Comparison of ENCODE assay signal across 3 cellular contexts in the genomic region with DNA sequence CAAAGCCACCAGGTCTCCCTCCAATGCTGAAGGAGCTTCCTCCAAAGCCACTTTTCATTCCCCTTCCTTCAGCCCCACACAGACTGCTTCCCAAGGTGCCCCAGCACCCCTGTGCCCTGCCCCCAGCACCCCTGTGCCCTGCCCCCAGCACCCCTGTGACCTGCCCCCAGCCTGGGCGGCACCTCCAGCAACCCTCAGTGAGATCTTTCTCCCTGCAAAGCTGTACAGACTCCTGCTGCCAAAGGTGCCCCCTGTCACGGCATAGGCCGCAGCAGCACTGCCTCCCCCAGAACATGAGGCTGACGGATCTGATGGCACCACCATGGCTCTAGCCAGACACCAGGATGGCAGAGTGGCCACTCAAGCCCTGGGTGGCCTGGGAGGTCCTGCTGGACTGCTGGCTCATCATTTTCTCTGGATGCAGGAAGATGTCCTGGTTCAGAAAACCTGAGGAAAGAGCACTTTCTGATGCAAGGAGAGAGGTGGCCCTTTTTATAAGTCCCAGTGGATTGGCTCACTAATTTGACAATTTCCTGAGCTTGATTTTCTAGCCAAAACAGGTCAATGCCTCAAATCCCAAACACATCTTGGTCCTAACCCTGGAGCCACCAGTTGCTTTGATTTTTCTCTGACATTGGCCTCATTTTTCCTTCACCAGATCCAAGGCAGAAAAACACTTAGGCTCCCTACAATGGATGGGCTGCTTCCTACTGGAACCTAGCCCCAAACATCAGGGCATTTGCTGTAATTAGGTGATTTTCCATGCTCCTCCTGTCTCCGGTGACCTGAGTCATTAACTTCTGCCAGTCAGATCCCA.
A peak's percentile ranks its signal among the peaks of the same experiment; 100 is the strongest.
TF ChIP-seq lines count a peak whose summit lies in the region.

No MANE protein-coding gene starts in this region.

TF ChIP-seq in A549, 52 proteins besides CTCF, POLR2A, EP300 and RAD21:
- TF ChIP-seq FOSL2 (IDR thresholded peaks at IDR 0.05) (no peak), FOSL2 (CRISPR knock-in tag; IDR thresholded peaks at IDR 0.05) (no peak), EHF (CRISPR knock-in tag; IDR thresholded peaks at IDR 0.05) (no peak), POLR2AphosphoS2 (conservative IDR thresholded peaks at IDR 0.05; ENCODE audit: low read length) (no peak), PHF8 (IDR thresholded peaks at IDR 0.05; ENCODE audit: borderline replicate concordance, low read depth) (no peak), MAFK (IDR thresholded peaks at IDR 0.05; ENCODE audit: partially characterized antibody) (peak; percentile 66), JUN (IDR thresholded peaks at IDR 0.05) (no peak), RARB (CRISPR knock-in tag; IDR thresholded peaks at IDR 0.05) (no peak), MYC (IDR thresholded peaks at IDR 0.05; ENCODE audit: borderline replicate concordance, low read length) (no peak)

TF ChIP-seq in HEK293, 187 proteins besides CTCF, POLR2A, EP300 and RAD21:
- no peak for TF ChIP-seq ZNF19 (tag by site-specific recombination; IDR thresholded peaks at IDR 0.05; ENCODE audit: low read depth)
- TF ChIP-seq KLF7 (tag by site-specific recombination; IDR thresholded peaks at IDR 0.05; ENCODE audit: borderline replicate concordance): no peak
- no peak for TF ChIP-seq ZBTB1 (tag by site-specific recombination; IDR thresholded peaks at IDR 0.05)
- peak; percentile 51 for TF ChIP-seq SCRT2 (tag by site-specific recombination; IDR thresholded peaks at IDR 0.05)

TF ChIP-seq in K562, 482 proteins besides CTCF, POLR2A, EP300 and RAD21:
- TF ChIP-seq C11orf30 (IDR thresholded peaks at IDR 0.05; ENCODE audit: low read depth): 0 out of 2 replicates have a peak, but pooled peaks have one; percentile 7
- TF ChIP-seq, protein P1, sequence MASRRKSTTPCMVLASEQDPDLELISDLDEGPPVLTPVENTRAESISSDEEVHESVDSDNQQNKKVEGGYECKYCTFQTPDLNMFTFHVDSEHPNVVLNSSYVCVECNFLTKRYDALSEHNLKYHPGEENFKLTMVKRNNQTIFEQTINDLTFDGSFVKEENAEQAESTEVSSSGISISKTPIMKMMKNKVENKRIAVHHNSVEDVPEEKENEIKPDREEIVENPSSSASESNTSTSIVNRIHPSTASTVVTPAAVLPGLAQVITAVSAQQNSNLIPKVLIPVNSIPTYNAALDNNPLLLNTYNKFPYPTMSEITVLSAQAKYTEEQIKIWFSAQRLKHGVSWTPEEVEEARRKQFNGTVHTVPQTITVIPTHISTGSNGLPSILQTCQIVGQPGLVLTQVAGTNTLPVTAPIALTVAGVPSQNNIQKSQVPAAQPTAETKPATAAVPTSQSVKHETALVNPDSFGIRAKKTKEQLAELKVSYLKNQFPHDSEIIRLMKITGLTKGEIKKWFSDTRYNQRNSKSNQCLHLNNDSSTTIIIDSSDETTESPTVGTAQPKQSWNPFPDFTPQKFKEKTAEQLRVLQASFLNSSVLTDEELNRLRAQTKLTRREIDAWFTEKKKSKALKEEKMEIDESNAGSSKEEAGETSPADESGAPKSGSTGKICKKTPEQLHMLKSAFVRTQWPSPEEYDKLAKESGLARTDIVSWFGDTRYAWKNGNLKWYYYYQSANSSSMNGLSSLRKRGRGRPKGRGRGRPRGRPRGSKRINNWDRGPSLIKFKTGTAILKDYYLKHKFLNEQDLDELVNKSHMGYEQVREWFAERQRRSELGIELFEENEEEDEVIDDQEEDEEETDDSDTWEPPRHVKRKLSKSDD (conservative IDR thresholded peaks at IDR 0.05; ENCODE audit: low read length): no peak
TF ChIP-seq in K562: peak in this region for 1.
